In the genomic region with DNA sequence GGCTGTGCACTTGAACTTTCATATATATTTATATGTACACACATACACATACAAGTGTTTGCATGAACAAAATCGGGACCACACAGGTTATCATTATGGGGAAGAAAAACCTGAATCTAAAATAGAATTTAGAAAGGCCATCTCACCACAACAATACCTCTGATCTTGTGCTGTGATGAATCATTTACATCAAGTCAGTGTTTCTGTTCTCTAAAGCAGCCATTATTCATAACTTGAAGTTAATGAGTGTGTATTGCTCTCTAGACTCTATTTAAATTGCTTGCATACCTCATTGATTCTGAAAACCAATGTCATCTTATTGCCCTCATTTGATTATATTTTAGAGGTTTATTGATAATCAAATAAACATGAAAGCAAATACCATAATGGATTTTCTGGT, we compare ENCODE assay signal across 9 cellular contexts.
DNase-seq lines count a peak whose midpoint lies in the region; ATAC-seq and TF ChIP-seq lines count a peak whose summit lies in the region.
"Had no signal": no experiment of that assay in that cellular context is flagged by ENCODE, and none has a peak within 500 bp of the region (broad histone marks: within the 10 kb centered on the region; RNA-seq: fewer than 3 reads in every experiment).

No MANE protein-coding gene starts in this region.

- no peak overlapping the region for H3K27ac ChIP-seq in colonic mucosa

- TF ChIP-seq CTCF in colonic mucosa (IDR thresholded peaks at IDR 0.05) = no peak

- no peak overlapping the region for H3K4me3 Mint-ChIP-seq in activated T-helper 1 cell treated with anti-CD3 and anti-CD28 coated beads, Interleukin-12 subunit alpha, Interleukin-12 subunit beta, Interleukin-2, Interleukin-4 antibody, amounts not matched to agents 30 ng/mL and 10 ng/mL and 1 ng/mL, durations not matched to agents 14 hours and 24 hours and 36 hours

- peak overlapping the region; percentile 49 for H3K27ac Mint-ChIP-seq in activated T-helper 1 cell treated with anti-CD3 and anti-CD28 coated beads, Interleukin-12 subunit alpha, Interleukin-12 subunit beta, Interleukin-2, Interleukin-4 antibody, amounts not matched to agents 30 ng/mL and 10 ng/mL and 1 ng/mL, durations not matched to agents 14 hours and 24 hours and 36 hours

- in situ Hi-C loops in KBM-7 (cut with MboI; ENCODE audit: low pct_unique_long_range_greater_than_20kb, low sequenced_read_pairs) = no loop called here

- H3K9me3 Mint-ChIP-seq in activated T-helper 1 cell treated with anti-CD3 and anti-CD28 coated beads, Interleukin-12 subunit alpha, Interleukin-12 subunit beta, Interleukin-2, Interleukin-4 antibody, amounts not matched to agents 30 ng/mL and 10 ng/mL and 1 ng/mL, durations not matched to agents 14 hours and 24 hours and 36 hours = no peaks in the 10 kb centered on the region

- DNase-seq in activated T-helper 1 cell treated with anti-CD3 and anti-CD28 coated beads, Interleukin-12 subunit alpha, Interleukin-12 subunit beta, Interleukin-2, Interleukin-4 antibody, amounts not matched to agents 30 ng/mL and 10 ng/mL and 1 ng/mL, durations not matched to agents 14 hours and 24 hours and 36 hours (ENCODE audit: low spot score) = no peak
- DNase-seq in T-helper 9 cell = no peak
- DNase-seq in KBM-7 = no peak
- no peak for DNase-seq in activated gamma-delta T cell treated with Interleukin-2 at 50 U/mL for 16 hours
- DNase-seq in colonic mucosa = no peak
- DNase-seq: Calu3 had no signal

- peaks cover 2% of the 10 kb centered on the region for H3K36me3 Mint-ChIP-seq in activated T-helper 1 cell treated with anti-CD3 and anti-CD28 coated beads, Interleukin-12 subunit alpha, Interleukin-12 subunit beta, Interleukin-2, Interleukin-4 antibody, amounts not matched to agents 30 ng/mL and 10 ng/mL and 1 ng/mL, durations not matched to agents 14 hours and 24 hours and 36 hours (ENCODE audit: low read depth)

- no peaks in the 10 kb centered on the region for H3K27me3 ChIP-seq in colonic mucosa

- H3K4me3 ChIP-seq in colonic mucosa = no peak overlapping the region

- no peak overlapping the region for H3K9ac ChIP-seq in colonic mucosa (ENCODE audit: low read depth in 2 of 2, low read length in 2 of 2)

- ATAC-seq in GM18517 (IDR thresholded peaks at IDR 0.05; ENCODE audit: unreplicated experiment) (peak; percentile 78), GM19455 (IDR thresholded peaks at IDR 0.05; ENCODE audit: unreplicated experiment) (peak; percentile 87), HG02981 (IDR thresholded peaks at IDR 0.05; ENCODE audit: unreplicated experiment) (peak; percentile 97)

- no peaks in the 10 kb centered on the region for H3K9me3 ChIP-seq in colonic mucosa

- H3K36me3 ChIP-seq in colonic mucosa = peaks cover 17% of the 10 kb centered on the region

- H3K27me3 Mint-ChIP-seq in activated T-helper 1 cell treated with anti-CD3 and anti-CD28 coated beads, Interleukin-12 subunit alpha, Interleukin-12 subunit beta, Interleukin-2, Interleukin-4 antibody, amounts not matched to agents 30 ng/mL and 10 ng/mL and 1 ng/mL, durations not matched to agents 14 hours and 24 hours and 36 hours (ENCODE audit: insufficient read depth) = no peaks in the 10 kb centered on the region

- intact Hi-C loops in activated T-helper 1 cell treated with anti-CD3 and anti-CD28 coated beads, Interleukin-12 subunit alpha, Interleukin-12 subunit beta, Interleukin-2, Interleukin-4 antibody, amounts not matched to agents 30 ng/mL and 10 ng/mL and 1 ng/mL, durations not matched to agents 14 hours and 24 hours and 36 hours (cut with micrococcal nuclease) = loop anchor here (1.0 kb wide), 3 partner anchors 18 to 50 kb away; no protein-coding TSS in a partner anchor
- intact Hi-C loops in colonic mucosa (cut with DNase I) = no loop called here

- H3K4me1 ChIP-seq in colonic mucosa = no peaks in the 10 kb centered on the region

- peaks cover 43% of the 10 kb centered on the region for H3K4me1 Mint-ChIP-seq in activated T-helper 1 cell treated with anti-CD3 and anti-CD28 coated beads, Interleukin-12 subunit alpha, Interleukin-12 subunit beta, Interleukin-2, Interleukin-4 antibody, amounts not matched to agents 30 ng/mL and 10 ng/mL and 1 ng/mL, durations not matched to agents 14 hours and 24 hours and 36 hours (ENCODE audit: low read depth)
